Comparison of ENCODE assay signal across 1 cellular context in genomic region chr22:38202437-38203089, GRCh38.
TF ChIP-seq lines count a peak whose summit lies in the region.

No MANE protein-coding gene starts in this region.

TF ChIP-seq in GM12878, 131 proteins besides CTCF, POLR2A, EP300 and RAD21 (continues in another document):
- TF ChIP-seq ZBTB33 (IDR thresholded peaks at IDR 0.05) (no peak), HDAC2 (IDR thresholded peaks at IDR 0.05) (no peak), KAT2A (conservative IDR thresholded peaks at IDR 0.05; ENCODE audit: control insufficient read depth, low read depth, low read length) (no peak), MYC (IDR thresholded peaks at IDR 0.05; ENCODE audit: insufficient read depth, insufficient read length, insufficient replicate concordance, low read length, severe bottlenecking) (no peak), FOXM1 (IDR thresholded peaks at IDR 0.05; ENCODE audit: low read depth, low read length) (no peak), PAX5 (IDR thresholded peaks at IDR 0.05; ENCODE audit: borderline replicate concordance, low read depth, low read length) (no peak), YY1 (IDR thresholded peaks at IDR 0.05; ENCODE audit: low read depth, low read length) (no peak), LARP7 (IDR thresholded peaks at IDR 0.05) (0 out of 2 replicates have a peak, but pooled peaks have one; percentile 12), POLR2AphosphoS2 (IDR thresholded peaks at IDR 0.05; ENCODE audit: low read depth, low read length) (no peak), REST (IDR thresholded peaks at IDR 0.05; ENCODE audit: low read depth, low read length) (no peak), FOS (IDR thresholded peaks at IDR 0.05; ENCODE audit: borderline replicate concordance, extremely low read depth, insufficient read length) (no peak), CHD2 (IDR thresholded peaks at IDR 0.05; ENCODE audit: borderline replicate concordance, low read depth, low read length) (no peak), IKZF1 (conservative IDR thresholded peaks at IDR 0.05) (peak; percentile 76), ZZZ3 (IDR thresholded peaks at IDR 0.05; ENCODE audit: control insufficient read depth, insufficient read length, low read depth) (no peak), BACH1 (IDR thresholded peaks at IDR 0.05; ENCODE audit: borderline replicate concordance) (peak; percentile 47; the same call in 1 of the 2 replicates), NFYA (IDR thresholded peaks at IDR 0.05; ENCODE audit: borderline replicate concordance, low read depth, low read length) (no peak), TBL1XR1 (IDR thresholded peaks at IDR 0.05; ENCODE audit: low read depth, low read length) (no peak), STAT3 (IDR thresholded peaks at IDR 0.05; ENCODE audit: low read depth, low read length) (no peak), RUNX3 (IDR thresholded peaks at IDR 0.05; ENCODE audit: low read length) (no peak), GATAD2B (conservative IDR thresholded peaks at IDR 0.05; ENCODE audit: low read depth) (peak; percentile 73; the same call in 1 of the 2 replicates), SMAD1 (IDR thresholded peaks at IDR 0.05; ENCODE audit: low read depth, partially characterized antibody) (no peak), ZNF592 (IDR thresholded peaks at IDR 0.05) (no peak), ELK1 (IDR thresholded peaks at IDR 0.05; ENCODE audit: low read depth, low read length) (no peak), RAD51 (IDR thresholded peaks at IDR 0.05) (peak; percentile 85), NR2F1 (conservative IDR thresholded peaks at IDR 0.05) (no peak; the same call in 1 of the 2 replicates), HCFC1 (IDR thresholded peaks at IDR 0.05; ENCODE audit: low read length) (no peak), BMI1 (IDR thresholded peaks at IDR 0.05; ENCODE audit: borderline replicate concordance) (no peak), SMARCA5 (IDR thresholded peaks at IDR 0.05) (no peak), SMAD5 (IDR thresholded peaks at IDR 0.05; ENCODE audit: low read depth) (no peak), ETV6 (conservative IDR thresholded peaks at IDR 0.05 in 1 of 2, IDR thresholded peaks at IDR 0.05 in 1 of 2; ENCODE audit: borderline replicate concordance in 1 of 2, low read depth in 1 of 2) (no peak), CEBPB (IDR thresholded peaks at IDR 0.05; ENCODE audit: borderline replicate concordance in 1 of 2, low read depth in 2 of 2, low read length in 2 of 2) (no peak), ATF3 (IDR thresholded peaks at IDR 0.05; ENCODE audit: borderline replicate concordance, extremely low read depth, low read depth, low read length) (no peak), CREM (IDR thresholded peaks at IDR 0.05; ENCODE audit: low read depth) (0 out of 2 replicates have a peak, but pooled peaks have one; percentile 20), ZNF622 (IDR thresholded peaks at IDR 0.05) (no peak), SIX5 (IDR thresholded peaks at IDR 0.05; ENCODE audit: low read depth, low read length, severe bottlenecking) (no peak), POU2F2 (IDR thresholded peaks at IDR 0.05; ENCODE audit: borderline replicate concordance, low read depth, low read length) (no peak), EED (IDR thresholded peaks at IDR 0.05; ENCODE audit: low read depth) (no peak), SIN3A (IDR thresholded peaks at IDR 0.05; ENCODE audit: low read depth, low read length) (0 out of 2 replicates have a peak, but pooled peaks have one; percentile 13), NFXL1 (IDR thresholded peaks at IDR 0.05; ENCODE audit: borderline replicate concordance) (no peak), SUPT20H (IDR thresholded peaks at IDR 0.05; ENCODE audit: borderline replicate concordance, control insufficient read depth, low read depth, low read length) (no peak), YBX1 (IDR thresholded peaks at IDR 0.05) (no peak)
- TF ChIP-seq, protein P1, sequence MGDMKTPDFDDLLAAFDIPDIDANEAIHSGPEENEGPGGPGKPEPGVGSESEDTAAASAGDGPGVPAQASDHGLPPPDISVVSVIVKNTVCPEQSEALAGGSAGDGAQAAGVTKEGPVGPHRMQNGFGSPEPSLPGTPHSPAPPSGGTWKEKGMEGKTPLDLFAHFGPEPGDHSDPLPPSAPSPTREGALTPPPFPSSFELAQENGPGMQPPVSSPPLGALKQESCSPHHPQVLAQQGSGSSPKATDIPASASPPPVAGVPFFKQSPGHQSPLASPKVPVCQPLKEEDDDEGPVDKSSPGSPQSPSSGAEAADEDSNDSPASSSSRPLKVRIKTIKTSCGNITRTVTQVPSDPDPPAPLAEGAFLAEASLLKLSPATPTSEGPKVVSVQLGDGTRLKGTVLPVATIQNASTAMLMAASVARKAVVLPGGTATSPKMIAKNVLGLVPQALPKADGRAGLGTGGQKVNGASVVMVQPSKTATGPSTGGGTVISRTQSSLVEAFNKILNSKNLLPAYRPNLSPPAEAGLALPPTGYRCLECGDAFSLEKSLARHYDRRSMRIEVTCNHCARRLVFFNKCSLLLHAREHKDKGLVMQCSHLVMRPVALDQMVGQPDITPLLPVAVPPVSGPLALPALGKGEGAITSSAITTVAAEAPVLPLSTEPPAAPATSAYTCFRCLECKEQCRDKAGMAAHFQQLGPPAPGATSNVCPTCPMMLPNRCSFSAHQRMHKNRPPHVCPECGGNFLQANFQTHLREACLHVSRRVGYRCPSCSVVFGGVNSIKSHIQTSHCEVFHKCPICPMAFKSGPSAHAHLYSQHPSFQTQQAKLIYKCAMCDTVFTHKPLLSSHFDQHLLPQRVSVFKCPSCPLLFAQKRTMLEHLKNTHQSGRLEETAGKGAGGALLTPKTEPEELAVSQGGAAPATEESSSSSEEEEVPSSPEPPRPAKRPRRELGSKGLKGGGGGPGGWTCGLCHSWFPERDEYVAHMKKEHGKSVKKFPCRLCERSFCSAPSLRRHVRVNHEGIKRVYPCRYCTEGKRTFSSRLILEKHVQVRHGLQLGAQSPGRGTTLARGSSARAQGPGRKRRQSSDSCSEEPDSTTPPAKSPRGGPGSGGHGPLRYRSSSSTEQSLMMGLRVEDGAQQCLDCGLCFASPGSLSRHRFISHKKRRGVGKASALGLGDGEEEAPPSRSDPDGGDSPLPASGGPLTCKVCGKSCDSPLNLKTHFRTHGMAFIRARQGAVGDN (IDR thresholded peaks at IDR 0.05), result peak; percentile 52
- TF ChIP-seq, protein P2, sequence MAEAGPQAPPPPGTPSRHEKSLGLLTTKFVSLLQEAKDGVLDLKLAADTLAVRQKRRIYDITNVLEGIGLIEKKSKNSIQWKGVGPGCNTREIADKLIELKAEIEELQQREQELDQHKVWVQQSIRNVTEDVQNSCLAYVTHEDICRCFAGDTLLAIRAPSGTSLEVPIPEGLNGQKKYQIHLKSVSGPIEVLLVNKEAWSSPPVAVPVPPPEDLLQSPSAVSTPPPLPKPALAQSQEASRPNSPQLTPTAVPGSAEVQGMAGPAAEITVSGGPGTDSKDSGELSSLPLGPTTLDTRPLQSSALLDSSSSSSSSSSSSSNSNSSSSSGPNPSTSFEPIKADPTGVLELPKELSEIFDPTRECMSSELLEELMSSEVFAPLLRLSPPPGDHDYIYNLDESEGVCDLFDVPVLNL (IDR thresholded peaks at IDR 0.05; ENCODE audit: low read depth, low read length), result no peak
- TF ChIP-seq, protein P3, sequence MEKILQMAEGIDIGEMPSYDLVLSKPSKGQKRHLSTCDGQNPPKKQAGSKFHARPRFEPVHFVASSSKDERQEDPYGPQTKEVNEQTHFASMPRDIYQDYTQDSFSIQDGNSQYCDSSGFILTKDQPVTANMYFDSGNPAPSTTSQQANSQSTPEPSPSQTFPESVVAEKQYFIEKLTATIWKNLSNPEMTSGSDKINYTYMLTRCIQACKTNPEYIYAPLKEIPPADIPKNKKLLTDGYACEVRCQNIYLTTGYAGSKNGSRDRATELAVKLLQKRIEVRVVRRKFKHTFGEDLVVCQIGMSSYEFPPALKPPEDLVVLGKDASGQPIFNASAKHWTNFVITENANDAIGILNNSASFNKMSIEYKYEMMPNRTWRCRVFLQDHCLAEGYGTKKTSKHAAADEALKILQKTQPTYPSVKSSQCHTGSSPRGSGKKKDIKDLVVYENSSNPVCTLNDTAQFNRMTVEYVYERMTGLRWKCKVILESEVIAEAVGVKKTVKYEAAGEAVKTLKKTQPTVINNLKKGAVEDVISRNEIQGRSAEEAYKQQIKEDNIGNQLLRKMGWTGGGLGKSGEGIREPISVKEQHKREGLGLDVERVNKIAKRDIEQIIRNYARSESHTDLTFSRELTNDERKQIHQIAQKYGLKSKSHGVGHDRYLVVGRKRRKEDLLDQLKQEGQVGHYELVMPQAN (conservative IDR thresholded peaks at IDR 0.05), result peak; percentile 54; the same call in 1 of the 2 replicates
- TF ChIP-seq, protein P4, sequence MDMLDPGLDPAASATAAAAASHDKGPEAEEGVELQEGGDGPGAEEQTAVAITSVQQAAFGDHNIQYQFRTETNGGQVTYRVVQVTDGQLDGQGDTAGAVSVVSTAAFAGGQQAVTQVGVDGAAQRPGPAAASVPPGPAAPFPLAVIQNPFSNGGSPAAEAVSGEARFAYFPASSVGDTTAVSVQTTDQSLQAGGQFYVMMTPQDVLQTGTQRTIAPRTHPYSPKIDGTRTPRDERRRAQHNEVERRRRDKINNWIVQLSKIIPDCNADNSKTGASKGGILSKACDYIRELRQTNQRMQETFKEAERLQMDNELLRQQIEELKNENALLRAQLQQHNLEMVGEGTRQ (IDR thresholded peaks at IDR 0.05; ENCODE audit: borderline replicate concordance, low read depth, low read length), result peak; percentile 48
